ENCODE assay signal across 8 cellular contexts in genomic region chr11:35663408-35663702, GRCh38. TPM values are rescaled to one million over a fixed set of nuclear protein-coding genes. Genes with fewer than 3 reads are reported as not detected.
DNase-seq lines count a peak whose midpoint lies in the region; ATAC-seq and TF ChIP-seq lines count a peak whose summit lies in the region.

No MANE protein-coding gene starts in this region.

- peak overlapping the region; percentile 90 for H3K27ac ChIP-seq in colonic mucosa

- H3K9me3 Mint-ChIP-seq in natural killer cell: peaks cover 9 to 20% of the 10 kb centered on the region in 2 donors

- H3K9ac ChIP-seq in colonic mucosa (ENCODE audit: low read depth in 2 of 2, low read length in 2 of 2): peak overlapping the region; percentile 92 to 97

- peaks cover 3% of the 10 kb centered on the region for H3K4me1 ChIP-seq in colonic mucosa

- H3K27me3 ChIP-seq in colonic mucosa: no peaks in the 10 kb centered on the region

- TF ChIP-seq CTCF in AG10803 (conservative IDR thresholded peaks at IDR 0.05; ENCODE audit: low read length) (no peak), LNCaP clone FGC (IDR thresholded peaks at IDR 0.05; ENCODE audit: control insufficient read depth, extremely low read depth, insufficient read depth) (no peak), colonic mucosa (IDR thresholded peaks at IDR 0.05) (no peak), natural killer cell (IDR thresholded peaks at IDR 0.05) (no peak)

- H3K36me3 ChIP-seq in colonic mucosa: no peaks in the 10 kb centered on the region

- DNase-seq in AG10803 (ENCODE audit: low read depth): no peak
- no peak for DNase-seq in LNCaP clone FGC (ENCODE audit: low read depth)
- DNase-seq in colonic mucosa: no peak
- no peak for DNase-seq in natural killer cell

- H3K36me3 Mint-ChIP-seq in natural killer cell: peaks cover 20% of the 10 kb centered on the region

- H3K4me3 Mint-ChIP-seq in natural killer cell: peak overlapping the region; percentile 90

- peaks cover 9 to 11% of the 10 kb centered on the region in 2 donors for H3K27me3 Mint-ChIP-seq in natural killer cell (ENCODE audit: low read depth in 2 of 2)

- intact Hi-C loops in colonic mucosa (cut with DNase I): no loop called here
- intact Hi-C loops in natural killer cell (cut with micrococcal nuclease): loop anchor here (5.0 kb wide), 1 partner anchor 624 kb away; the partner anchor contains the start of gene COMMD9

- H3K4me1 Mint-ChIP-seq in natural killer cell: peaks cover 55 to 56% of the 10 kb centered on the region in 2 donors

- peak overlapping the region; percentile 93 to 98 for H3K27ac Mint-ChIP-seq in natural killer cell

- no peaks in the 10 kb centered on the region for H3K9me3 ChIP-seq in colonic mucosa

- ATAC-seq in natural killer cell (no peak), GM19463 (IDR thresholded peaks at IDR 0.05; ENCODE audit: unreplicated experiment) (no peak), HG03378 (IDR thresholded peaks at IDR 0.05; ENCODE audit: unreplicated experiment) (no peak), GM18520 (IDR thresholded peaks at IDR 0.05; ENCODE audit: unreplicated experiment) (no peak), HG03460 (IDR thresholded peaks at IDR 0.05; ENCODE audit: unreplicated experiment) (no peak)

- H3K4me3 ChIP-seq in AG10803 (ENCODE audit: low read length) (peak overlapping the region; percentile 92), LNCaP clone FGC (ENCODE audit: low read depth, low read length) (peak overlapping the region; percentile 73), colonic mucosa (peak overlapping the region; percentile 60)

RNA-seq across cellular contexts. Expression of gene TRIM44, which starts 0.8 kb away (rescaled TPM):
- total RNA-seq in colonic mucosa: 10 to 100 TPM; 38.8 to 47.0 TPM
- 10 to 100 TPM; 47.0 to 62.6 (median 51.9) TPM for total RNA-seq in natural killer cell

RNA-seq across cellular contexts. Expression of gene FJX1, which starts 45.1 kb away (rescaled TPM):
- total RNA-seq in colonic mucosa (1 to 10 TPM in 1 of 2 donors, under 1 TPM in 1; 0.32 to 1.6 TPM), natural killer cell (not detected)
